ENCODE assay signal across 1 cellular context in the genomic region with DNA sequence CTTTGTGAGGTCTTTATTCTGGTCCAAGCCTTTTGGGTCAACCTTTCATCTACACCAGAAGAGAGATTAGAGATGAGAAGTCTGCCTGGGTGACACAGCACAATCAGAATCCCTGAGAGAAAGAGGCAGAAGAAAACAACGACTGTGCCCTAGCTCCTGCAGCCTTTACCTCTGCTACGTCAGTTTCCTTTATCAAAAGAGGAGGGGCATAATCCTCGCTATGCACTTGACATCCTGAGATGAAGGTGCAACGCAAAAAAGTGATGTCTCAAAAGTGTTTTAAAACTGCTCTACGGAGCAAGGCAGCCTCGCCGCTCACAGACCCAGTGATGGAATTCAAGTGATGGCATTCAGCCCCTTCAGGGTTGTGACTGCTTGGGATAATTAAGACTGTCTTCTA.
TF ChIP-seq lines count a peak whose summit lies in the region.

No MANE protein-coding gene starts in this region.

TF ChIP-seq in WTC11, 78 proteins besides CTCF, POLR2A, EP300 and RAD21 (continued from another document):
- TF ChIP-seq, protein P1, sequence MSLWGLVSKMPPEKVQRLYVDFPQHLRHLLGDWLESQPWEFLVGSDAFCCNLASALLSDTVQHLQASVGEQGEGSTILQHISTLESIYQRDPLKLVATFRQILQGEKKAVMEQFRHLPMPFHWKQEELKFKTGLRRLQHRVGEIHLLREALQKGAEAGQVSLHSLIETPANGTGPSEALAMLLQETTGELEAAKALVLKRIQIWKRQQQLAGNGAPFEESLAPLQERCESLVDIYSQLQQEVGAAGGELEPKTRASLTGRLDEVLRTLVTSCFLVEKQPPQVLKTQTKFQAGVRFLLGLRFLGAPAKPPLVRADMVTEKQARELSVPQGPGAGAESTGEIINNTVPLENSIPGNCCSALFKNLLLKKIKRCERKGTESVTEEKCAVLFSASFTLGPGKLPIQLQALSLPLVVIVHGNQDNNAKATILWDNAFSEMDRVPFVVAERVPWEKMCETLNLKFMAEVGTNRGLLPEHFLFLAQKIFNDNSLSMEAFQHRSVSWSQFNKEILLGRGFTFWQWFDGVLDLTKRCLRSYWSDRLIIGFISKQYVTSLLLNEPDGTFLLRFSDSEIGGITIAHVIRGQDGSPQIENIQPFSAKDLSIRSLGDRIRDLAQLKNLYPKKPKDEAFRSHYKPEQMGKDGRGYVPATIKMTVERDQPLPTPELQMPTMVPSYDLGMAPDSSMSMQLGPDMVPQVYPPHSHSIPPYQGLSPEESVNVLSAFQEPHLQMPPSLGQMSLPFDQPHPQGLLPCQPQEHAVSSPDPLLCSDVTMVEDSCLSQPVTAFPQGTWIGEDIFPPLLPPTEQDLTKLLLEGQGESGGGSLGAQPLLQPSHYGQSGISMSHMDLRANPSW (CRISPR knock-in tag; conservative IDR thresholded peaks at IDR 0.05; ENCODE audit: low read depth), result no peak
